Comparison of ENCODE assay signal across 25 cellular contexts in genomic region chrX:24799565-24799964, GRCh38.
DNase-seq lines count a peak whose midpoint lies in the region; ATAC-seq and TF ChIP-seq lines count a peak whose summit lies in the region.
"Had no signal": no experiment of that assay in that cellular context is flagged by ENCODE, and none has a peak within 500 bp of the region (broad histone marks: within the 10 kb centered on the region; RNA-seq: fewer than 3 reads in every experiment).

No MANE protein-coding gene starts in this region.

- intact Hi-C loops in left ventricle myocardium superior (cut with micrococcal nuclease): no loop called here
- intact Hi-C loops in thyroid gland (cut with DNase I): no loop called here

- H3K4me1 Mint-ChIP-seq in nephron: peaks cover 45% of the 10 kb centered on the region
- H3K4me1 Mint-ChIP-seq: B cell, GM23338 had no signal

- peak overlapping the region; percentile 50 to 68 (median 55) for H3K27ac Mint-ChIP-seq in nephron
- H3K27ac Mint-ChIP-seq: B cell, GM23338 had no signal

- TF ChIP-seq POLR2A in tibial nerve (IDR thresholded peaks at IDR 0.05): no peak
- no peak for TF ChIP-seq POLR2A in thyroid gland (IDR thresholded peaks at IDR 0.05)

- H3K9me3 ChIP-seq in cardiac muscle cell (ENCODE audit: low read depth) (no peaks in the 10 kb centered on the region), right atrium auricular region (no peaks in the 10 kb centered on the region), tibial nerve (no peaks in the 10 kb centered on the region), thyroid gland (no peaks in the 10 kb centered on the region)
- H3K9me3 ChIP-seq: HAP-1, SK-N-SH had no signal

- no peak overlapping the region for H3K4me3 ChIP-seq in cardiac muscle cell
- H3K4me3 ChIP-seq in right atrium auricular region: no peak overlapping the region
- no peak overlapping the region for H3K4me3 ChIP-seq in tibial nerve
- no peak overlapping the region for H3K4me3 ChIP-seq in thyroid gland (replicated peaks in 1 of 3)
- H3K4me3 ChIP-seq: GM12878, GM23338, HAP-1, PC-9 had no signal

- no peaks in the 10 kb centered on the region for H3K27me3 ChIP-seq in cardiac muscle cell
- no peaks in the 10 kb centered on the region for H3K27me3 ChIP-seq in right atrium auricular region
- no peaks in the 10 kb centered on the region for H3K27me3 ChIP-seq in tibial nerve
- H3K27me3 ChIP-seq in thyroid gland: no peaks in the 10 kb centered on the region

- H3K36me3 ChIP-seq in cardiac muscle cell (no peaks in the 10 kb centered on the region), right atrium auricular region (no peaks in the 10 kb centered on the region), tibial nerve (no peaks in the 10 kb centered on the region), thyroid gland (no peaks in the 10 kb centered on the region)

- no peaks in the 10 kb centered on the region for H3K9me3 Mint-ChIP-seq in nephron
- H3K9me3 Mint-ChIP-seq: GM23338 had no signal

- peaks cover 27% of the 10 kb centered on the region for H3K4me1 ChIP-seq in cardiac muscle cell (ENCODE audit: low read depth)
- peaks cover 0 to 7% of the 10 kb centered on the region in 2 donors for H3K4me1 ChIP-seq in right atrium auricular region
- H3K4me1 ChIP-seq in tibial nerve: no peaks in the 10 kb centered on the region
- H3K4me1 ChIP-seq in thyroid gland: no peaks in the 10 kb centered on the region

- peak overlapping the region; percentile 84 for H3K27ac ChIP-seq in cardiac muscle cell
- H3K27ac ChIP-seq in right atrium auricular region: peak overlapping the region in 1 of 2 donors; percentile 58
- H3K27ac ChIP-seq in tibial nerve: no peak overlapping the region
- H3K27ac ChIP-seq in thyroid gland: no peak overlapping the region
- H3K27ac ChIP-seq: PC-9 had no signal

- peaks cover 29% of the 10 kb centered on the region for H3K36me3 Mint-ChIP-seq in nephron (ENCODE audit: low read depth)

- ATAC-seq in left ventricle myocardium superior (peak; percentile 84), HG02970 (IDR thresholded peaks at IDR 0.05; ENCODE audit: low FRiP score, unreplicated experiment) (no peak)
- ATAC-seq: GM12878, GM23338 had no signal

- TF ChIP-seq CTCF in cardiac muscle cell (IDR thresholded peaks at IDR 0.05; ENCODE audit: low read depth, low read length) (no peak), right atrium auricular region (IDR thresholded peaks at IDR 0.05) (no peak), nephron (IDR thresholded peaks at IDR 0.05; ENCODE audit: unreplicated experiment in 3 of 3) (no peak), tibial nerve (IDR thresholded peaks at IDR 0.05) (no peak), thyroid gland (IDR thresholded peaks at IDR 0.05) (no peak)

- 37 to 46% methylated on average over 2 of the region's 2 CpGs for WGBS in tibial nerve, 2 donors
- 79 to 90% methylated on average over 2 of the region's 2 CpGs for WGBS in thyroid gland, 2 donors

- no peak overlapping the region for H3K4me3 Mint-ChIP-seq in nephron
- H3K4me3 Mint-ChIP-seq: B cell, GM23338 had no signal

- DNase-seq in cardiac muscle cell (ENCODE audit: low read depth in 1 of 2, low spot score in 1 of 2) (peak in 1 of 2 donors; percentile 55), right atrium auricular region (ENCODE audit: low spot score) (no peak), left ventricle myocardium superior (no peak), tibial nerve (ENCODE audit: low spot score in 2 of 2) (no peak), thyroid gland (no peak), NCI-H2081 (lab: John Stamatoyannopoulos, UW) (no peak)
- DNase-seq: DMS 273 treated with DMSO at 0.1 percent for 48 hours, DMS79 treated with DMSO at 0.1 percent for 48 hours, KBM-7, MM.1S, NCI-H1048, NCI-H1417 treated with DMSO at 0.1 percent for 48 hours, NCI-H187, NCI-H2107, NCI-H69, PC-9, RPMI8226, SIG-M5, SK-N-SH had no signal

- no peak for TF ChIP-seq EP300 in tibial nerve (IDR thresholded peaks at IDR 0.05)

- H3K27me3 Mint-ChIP-seq in nephron (ENCODE audit: low read depth): no peaks in the 10 kb centered on the region
- H3K27me3 Mint-ChIP-seq: B cell had no signal
